In the genomic region with DNA sequence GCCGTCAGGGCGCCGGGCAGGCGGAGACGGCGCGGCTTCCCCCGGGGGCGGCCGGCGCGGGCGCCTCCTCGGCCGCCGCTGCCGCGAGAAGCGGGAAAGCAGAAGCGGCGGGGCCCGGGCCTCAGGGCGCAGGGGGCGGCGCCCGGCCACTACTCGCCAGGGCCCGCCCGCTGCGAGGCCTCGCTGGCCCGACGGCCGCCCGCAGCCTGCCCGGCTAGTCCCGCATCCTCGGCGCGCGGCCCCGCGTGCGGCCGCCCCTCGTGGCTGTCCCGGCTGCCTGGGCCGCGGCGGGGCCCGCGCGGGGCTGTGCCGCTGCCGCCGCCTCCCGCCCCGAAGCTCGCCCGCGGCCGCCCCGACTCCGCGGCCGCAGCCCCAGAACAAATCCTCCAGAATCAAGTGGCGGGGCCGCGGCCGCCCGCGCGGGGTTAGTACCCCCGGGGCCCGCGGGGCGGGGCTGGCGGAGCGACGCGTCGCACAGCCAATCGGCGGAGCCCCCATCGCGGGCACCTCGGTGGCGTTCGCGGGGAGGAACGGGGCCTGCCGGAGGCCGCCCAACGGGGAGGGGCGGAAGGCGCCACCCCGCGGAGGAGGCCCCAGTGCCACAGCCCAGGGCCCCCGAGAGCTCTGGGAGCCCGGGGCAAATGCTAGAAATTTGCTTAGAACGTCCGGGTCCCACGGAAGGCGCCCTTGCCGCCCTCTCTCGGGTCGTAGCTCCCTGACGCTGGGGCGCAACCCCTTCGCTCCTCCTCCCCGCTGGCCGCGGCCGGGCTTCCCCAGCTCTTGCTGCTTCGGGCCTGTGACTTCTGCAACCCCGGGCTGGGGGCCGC, we compare ENCODE assay signal across 8 cellular contexts. TPM values are rescaled to one million over a fixed set of nuclear protein-coding genes. Genes with fewer than 3 reads are reported as not detected.
DNase-seq lines count a peak whose midpoint lies in the region; ATAC-seq and TF ChIP-seq lines count a peak whose summit lies in the region.

A gene (minus strand): TSS at position 401 of the 827 bp plus-strand sequence. CDS start 408 bp downstream, outside the sequence.

- H3K4me1 Mint-ChIP-seq in T-helper 17 cell, result peaks cover 39% of the 10 kb centered on the region

- ATAC-seq in GM21619 (IDR thresholded peaks at IDR 0.05; ENCODE audit: unreplicated experiment) (peak; percentile 75), T-helper 17 cell (peak; percentile 84)

- H3K9me3 ChIP-seq in T-helper 17 cell (ENCODE audit: control insufficient read depth, low read length, poor library complexity, severe bottlenecking), result no peaks in the 10 kb centered on the region
- no peaks in the 10 kb centered on the region for H3K9me3 ChIP-seq in adrenal gland (replicated peaks in 1 of 3)

- H3K4me3 ChIP-seq in GM08714 (ENCODE audit: low read length) (peak within 1 kb of the TSS; percentile 90), adrenal gland (peak within 1 kb of the TSS in 1 of 4 donors; percentile 43), lower leg skin (ENCODE audit: low read depth, poor library complexity, severe bottlenecking) (peak within 1 kb of the TSS; percentile 25)

- WGBS in adrenal gland, 4 donors, result 2 to 40% (median 3%) methylated on average over 1 to 115 of the region's 117 CpGs
- WGBS in lower leg skin, 2 donors, result 3% methylated on average over 16 to 21 of the region's 117 CpGs

- H3K36me3 Mint-ChIP-seq in T-helper 17 cell (ENCODE audit: low read depth), result peaks cover 2% of the 10 kb centered on the region

- H3K27ac ChIP-seq in adrenal gland, result peak within 1 kb of the TSS in 3 of 5 donors; percentile 22 to 71 (median 57)

- intact Hi-C loops in adrenal gland (cut with DNase I), result loop anchor here (5.0 to 10.0 kb wide), 2 partner anchors 105 to 172 kb away; no protein-coding TSS in a partner anchor
- intact Hi-C loops in lower leg skin (cut with DNase I; ENCODE audit: low total_unique reads), result loop anchor here (10.0 kb wide), 1 partner anchor 165 kb away; no protein-coding TSS in a partner anchor

- TF ChIP-seq CTCF in adrenal gland (IDR thresholded peaks at IDR 0.05) (no peak), lower leg skin (IDR thresholded peaks at IDR 0.05) (no peak)

- H3K27me3 Mint-ChIP-seq in T-helper 17 cell, result no peaks in the 10 kb centered on the region

- no peak for TF ChIP-seq EP300 in Ishikawa (IDR thresholded peaks at IDR 0.05; ENCODE audit: borderline replicate concordance)

- no peak for TF ChIP-seq RAD21 in Ishikawa (IDR thresholded peaks at IDR 0.05; ENCODE audit: low read depth)

- peaks cover 79% of the 10 kb centered on the region for H3K27me3 ChIP-seq in adrenal gland

- DNase-seq in T-helper 17 cell, result peak; percentile 91 to 94 (median 93)
- DNase-seq in adrenal gland, result peak in 5 of 7 donors; percentile 40 to 57 (median 50)
- DNase-seq in lower leg skin (ENCODE audit: low spot score in 2 of 2), result peak; percentile 49 to 94
- peak; percentile 91 to 92 for DNase-seq in stimulated activated CD8-positive, alpha-beta memory T cell treated with anti-CD3 and anti-CD28 coated beads, Interleukin-15, amount 100 ng/mL, for 48 hours (ENCODE audit: low read depth in 2 of 2)
- no peak for DNase-seq in HT-29 (ENCODE audit: low spot score)

- no peaks in the 10 kb centered on the region for H3K36me3 ChIP-seq in adrenal gland (replicated peaks in 1 of 2)

- peak within 1 kb of the TSS; percentile 96 for H3K4me3 Mint-ChIP-seq in T-helper 17 cell

- TF ChIP-seq POLR2A in adrenal gland (IDR thresholded peaks at IDR 0.05), result no peak
- TF ChIP-seq POLR2A in lower leg skin (IDR thresholded peaks at IDR 0.05), result no peak

- peak within 1 kb of the TSS; percentile 100 for H3K27ac Mint-ChIP-seq in T-helper 17 cell

- H3K4me1 ChIP-seq in adrenal gland (replicated peaks in 1 of 2), result peaks cover 6 to 19% of the 10 kb centered on the region in 2 donors

TF ChIP-seq in Ishikawa, 13 proteins besides CTCF, POLR2A, EP300 and RAD21:
- TF ChIP-seq NFIC (IDR thresholded peaks at IDR 0.05) (no peak), TEAD4 (IDR thresholded peaks at IDR 0.05) (no peak), TAF1 (IDR thresholded peaks at IDR 0.05; ENCODE audit: low read depth) (0 out of 2 replicates have a peak, but pooled peaks have one; percentile 29), EGR1 (IDR thresholded peaks at IDR 0.05) (no peak), ZBTB7A (IDR thresholded peaks at IDR 0.05; ENCODE audit: low read depth) (0 out of 2 replicates have a peak, but pooled peaks have one; percentile 48), FOXM1 (IDR thresholded peaks at IDR 0.05; ENCODE audit: borderline replicate concordance, low read depth) (no peak), CREB1 (IDR thresholded peaks at IDR 0.05; ENCODE audit: low read depth) (no peak), TCF12 (IDR thresholded peaks at IDR 0.05; ENCODE audit: low read depth) (no peak), YY1 (IDR thresholded peaks at IDR 0.05; ENCODE audit: low read depth) (no peak), CEBPB (IDR thresholded peaks at IDR 0.05) (no peak)
- TF ChIP-seq, protein P1, sequence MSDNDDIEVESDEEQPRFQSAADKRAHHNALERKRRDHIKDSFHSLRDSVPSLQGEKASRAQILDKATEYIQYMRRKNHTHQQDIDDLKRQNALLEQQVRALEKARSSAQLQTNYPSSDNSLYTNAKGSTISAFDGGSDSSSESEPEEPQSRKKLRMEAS (IDR thresholded peaks at IDR 0.05), result no peak
- TF ChIP-seq, protein P2, sequence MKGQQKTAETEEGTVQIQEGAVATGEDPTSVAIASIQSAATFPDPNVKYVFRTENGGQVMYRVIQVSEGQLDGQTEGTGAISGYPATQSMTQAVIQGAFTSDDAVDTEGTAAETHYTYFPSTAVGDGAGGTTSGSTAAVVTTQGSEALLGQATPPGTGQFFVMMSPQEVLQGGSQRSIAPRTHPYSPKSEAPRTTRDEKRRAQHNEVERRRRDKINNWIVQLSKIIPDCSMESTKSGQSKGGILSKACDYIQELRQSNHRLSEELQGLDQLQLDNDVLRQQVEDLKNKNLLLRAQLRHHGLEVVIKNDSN (IDR thresholded peaks at IDR 0.05), result no peak
- TF ChIP-seq, protein P3, sequence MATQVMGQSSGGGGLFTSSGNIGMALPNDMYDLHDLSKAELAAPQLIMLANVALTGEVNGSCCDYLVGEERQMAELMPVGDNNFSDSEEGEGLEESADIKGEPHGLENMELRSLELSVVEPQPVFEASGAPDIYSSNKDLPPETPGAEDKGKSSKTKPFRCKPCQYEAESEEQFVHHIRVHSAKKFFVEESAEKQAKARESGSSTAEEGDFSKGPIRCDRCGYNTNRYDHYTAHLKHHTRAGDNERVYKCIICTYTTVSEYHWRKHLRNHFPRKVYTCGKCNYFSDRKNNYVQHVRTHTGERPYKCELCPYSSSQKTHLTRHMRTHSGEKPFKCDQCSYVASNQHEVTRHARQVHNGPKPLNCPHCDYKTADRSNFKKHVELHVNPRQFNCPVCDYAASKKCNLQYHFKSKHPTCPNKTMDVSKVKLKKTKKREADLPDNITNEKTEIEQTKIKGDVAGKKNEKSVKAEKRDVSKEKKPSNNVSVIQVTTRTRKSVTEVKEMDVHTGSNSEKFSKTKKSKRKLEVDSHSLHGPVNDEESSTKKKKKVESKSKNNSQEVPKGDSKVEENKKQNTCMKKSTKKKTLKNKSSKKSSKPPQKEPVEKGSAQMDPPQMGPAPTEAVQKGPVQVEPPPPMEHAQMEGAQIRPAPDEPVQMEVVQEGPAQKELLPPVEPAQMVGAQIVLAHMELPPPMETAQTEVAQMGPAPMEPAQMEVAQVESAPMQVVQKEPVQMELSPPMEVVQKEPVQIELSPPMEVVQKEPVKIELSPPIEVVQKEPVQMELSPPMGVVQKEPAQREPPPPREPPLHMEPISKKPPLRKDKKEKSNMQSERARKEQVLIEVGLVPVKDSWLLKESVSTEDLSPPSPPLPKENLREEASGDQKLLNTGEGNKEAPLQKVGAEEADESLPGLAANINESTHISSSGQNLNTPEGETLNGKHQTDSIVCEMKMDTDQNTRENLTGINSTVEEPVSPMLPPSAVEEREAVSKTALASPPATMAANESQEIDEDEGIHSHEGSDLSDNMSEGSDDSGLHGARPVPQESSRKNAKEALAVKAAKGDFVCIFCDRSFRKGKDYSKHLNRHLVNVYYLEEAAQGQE (IDR thresholded peaks at IDR 0.05; ENCODE audit: low read depth), result no peak

RNA-seq across cellular contexts. Expression of the gene that starts here (rescaled TPM):
- 100 to 1,000 TPM; 186 to 243 TPM for total RNA-seq in T-helper 17 cell
- 1 to 10 TPM in 7 of 8 donors, under 1 TPM in 1; 0.79 to 7.5 (median 3.4) TPM for total RNA-seq in adrenal gland
- 1 to 10 TPM in 1 of 3 donors, under 1 TPM in 2; 0.73 to 1.0 (median 0.94) TPM for polyA plus RNA-seq in adrenal gland
- total RNA-seq in lower leg skin, result 10 to 100 TPM in 3 of 4 donors, 1 to 10 TPM in 1; 6.1 to 24.4 (median 19.8) TPM
- 0.18 TPM in 1 of 2 replicates, not detected in the other for total RNA-seq in HT-29 (2014; rRNA removed; shearing (Covaris generic))

Comparison
In these comparisons a context has a peak if more than half of its experiments do, and no peak if none do; other contexts are left out.
1. RNA of the gene that starts here (total RNA-seq): 186 to 243 TPM in T-helper 17 cell; 6.1 to 24.4 TPM in lower leg skin, 0.79 to 7.5 TPM in adrenal gland and 0.18 TPM in HT-29; every median in the first group is over 4 times any median in the second.